In the genomic region with DNA sequence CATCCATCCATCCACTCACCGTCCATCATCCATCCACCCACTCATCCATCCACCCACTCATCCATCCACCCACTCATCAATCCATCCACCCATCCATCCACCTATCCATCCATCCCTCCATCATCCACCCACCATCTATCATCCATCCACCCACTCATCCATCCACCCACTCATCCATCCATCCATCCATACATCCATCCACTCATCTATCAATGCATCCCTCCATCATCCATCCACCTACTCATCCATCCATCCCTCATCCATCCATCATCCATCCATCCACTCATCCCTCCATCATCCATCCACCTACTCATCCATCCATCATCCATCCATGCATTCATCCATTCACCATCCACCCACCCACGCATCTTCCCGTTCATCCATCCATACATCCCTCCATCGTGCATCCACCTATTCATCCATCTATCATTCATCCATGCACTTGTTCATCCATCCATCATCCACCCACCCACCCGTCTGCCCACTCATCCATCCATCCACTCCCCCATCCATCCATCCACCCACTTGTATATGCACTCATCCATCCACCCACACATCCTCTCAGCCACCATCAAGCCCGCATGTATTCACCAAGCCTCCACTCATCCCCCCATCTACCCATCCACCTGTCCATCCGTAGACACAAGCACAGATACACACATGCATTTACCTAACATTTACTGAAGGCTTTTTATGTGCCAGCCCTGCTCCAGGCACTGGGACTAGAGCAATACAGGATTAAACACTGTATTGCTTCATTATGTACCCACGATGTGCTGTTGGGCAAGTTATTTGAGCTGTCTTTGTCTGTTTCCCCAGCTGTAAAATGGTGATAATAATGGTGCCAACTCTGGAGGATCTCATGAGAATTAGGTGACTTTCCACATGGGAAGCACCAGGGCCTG, we compare ENCODE assay signal across 1 cellular context.
TF ChIP-seq lines count a peak whose summit lies in the region.

No MANE protein-coding gene starts in this region.

TF ChIP-seq in liver, 16 proteins besides CTCF, POLR2A, EP300 and RAD21 (continued from another document):
- TF ChIP-seq, protein P1, sequence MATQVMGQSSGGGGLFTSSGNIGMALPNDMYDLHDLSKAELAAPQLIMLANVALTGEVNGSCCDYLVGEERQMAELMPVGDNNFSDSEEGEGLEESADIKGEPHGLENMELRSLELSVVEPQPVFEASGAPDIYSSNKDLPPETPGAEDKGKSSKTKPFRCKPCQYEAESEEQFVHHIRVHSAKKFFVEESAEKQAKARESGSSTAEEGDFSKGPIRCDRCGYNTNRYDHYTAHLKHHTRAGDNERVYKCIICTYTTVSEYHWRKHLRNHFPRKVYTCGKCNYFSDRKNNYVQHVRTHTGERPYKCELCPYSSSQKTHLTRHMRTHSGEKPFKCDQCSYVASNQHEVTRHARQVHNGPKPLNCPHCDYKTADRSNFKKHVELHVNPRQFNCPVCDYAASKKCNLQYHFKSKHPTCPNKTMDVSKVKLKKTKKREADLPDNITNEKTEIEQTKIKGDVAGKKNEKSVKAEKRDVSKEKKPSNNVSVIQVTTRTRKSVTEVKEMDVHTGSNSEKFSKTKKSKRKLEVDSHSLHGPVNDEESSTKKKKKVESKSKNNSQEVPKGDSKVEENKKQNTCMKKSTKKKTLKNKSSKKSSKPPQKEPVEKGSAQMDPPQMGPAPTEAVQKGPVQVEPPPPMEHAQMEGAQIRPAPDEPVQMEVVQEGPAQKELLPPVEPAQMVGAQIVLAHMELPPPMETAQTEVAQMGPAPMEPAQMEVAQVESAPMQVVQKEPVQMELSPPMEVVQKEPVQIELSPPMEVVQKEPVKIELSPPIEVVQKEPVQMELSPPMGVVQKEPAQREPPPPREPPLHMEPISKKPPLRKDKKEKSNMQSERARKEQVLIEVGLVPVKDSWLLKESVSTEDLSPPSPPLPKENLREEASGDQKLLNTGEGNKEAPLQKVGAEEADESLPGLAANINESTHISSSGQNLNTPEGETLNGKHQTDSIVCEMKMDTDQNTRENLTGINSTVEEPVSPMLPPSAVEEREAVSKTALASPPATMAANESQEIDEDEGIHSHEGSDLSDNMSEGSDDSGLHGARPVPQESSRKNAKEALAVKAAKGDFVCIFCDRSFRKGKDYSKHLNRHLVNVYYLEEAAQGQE (IDR thresholded peaks at IDR 0.05): no peak
- TF ChIP-seq FOXA1 (IDR thresholded peaks at IDR 0.05) (no peak), FOXA2 (IDR thresholded peaks at IDR 0.05) (no peak), HNF4A (conservative IDR thresholded peaks at IDR 0.05) (peak in 1 of 2 donors; percentile 53), RXRA (IDR thresholded peaks at IDR 0.05) (peak in 1 of 2 donors; percentile 64), SP1 (IDR thresholded peaks at IDR 0.05) (no peak), NR2F2 (IDR thresholded peaks at IDR 0.05) (no peak)
- TF ChIP-seq, protein P2, sequence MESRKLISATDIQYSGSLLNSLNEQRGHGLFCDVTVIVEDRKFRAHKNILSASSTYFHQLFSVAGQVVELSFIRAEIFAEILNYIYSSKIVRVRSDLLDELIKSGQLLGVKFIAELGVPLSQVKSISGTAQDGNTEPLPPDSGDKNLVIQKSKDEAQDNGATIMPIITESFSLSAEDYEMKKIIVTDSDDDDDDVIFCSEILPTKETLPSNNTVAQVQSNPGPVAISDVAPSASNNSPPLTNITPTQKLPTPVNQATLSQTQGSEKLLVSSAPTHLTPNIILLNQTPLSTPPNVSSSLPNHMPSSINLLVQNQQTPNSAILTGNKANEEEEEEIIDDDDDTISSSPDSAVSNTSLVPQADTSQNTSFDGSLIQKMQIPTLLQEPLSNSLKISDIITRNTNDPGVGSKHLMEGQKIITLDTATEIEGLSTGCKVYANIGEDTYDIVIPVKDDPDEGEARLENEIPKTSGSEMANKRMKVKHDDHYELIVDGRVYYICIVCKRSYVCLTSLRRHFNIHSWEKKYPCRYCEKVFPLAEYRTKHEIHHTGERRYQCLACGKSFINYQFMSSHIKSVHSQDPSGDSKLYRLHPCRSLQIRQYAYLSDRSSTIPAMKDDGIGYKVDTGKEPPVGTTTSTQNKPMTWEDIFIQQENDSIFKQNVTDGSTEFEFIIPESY (IDR thresholded peaks at IDR 0.05): no peak
TF ChIP-seq in liver: peak in this region for 4.
